ENCODE assay signal across 1 cellular context in the genomic region with DNA sequence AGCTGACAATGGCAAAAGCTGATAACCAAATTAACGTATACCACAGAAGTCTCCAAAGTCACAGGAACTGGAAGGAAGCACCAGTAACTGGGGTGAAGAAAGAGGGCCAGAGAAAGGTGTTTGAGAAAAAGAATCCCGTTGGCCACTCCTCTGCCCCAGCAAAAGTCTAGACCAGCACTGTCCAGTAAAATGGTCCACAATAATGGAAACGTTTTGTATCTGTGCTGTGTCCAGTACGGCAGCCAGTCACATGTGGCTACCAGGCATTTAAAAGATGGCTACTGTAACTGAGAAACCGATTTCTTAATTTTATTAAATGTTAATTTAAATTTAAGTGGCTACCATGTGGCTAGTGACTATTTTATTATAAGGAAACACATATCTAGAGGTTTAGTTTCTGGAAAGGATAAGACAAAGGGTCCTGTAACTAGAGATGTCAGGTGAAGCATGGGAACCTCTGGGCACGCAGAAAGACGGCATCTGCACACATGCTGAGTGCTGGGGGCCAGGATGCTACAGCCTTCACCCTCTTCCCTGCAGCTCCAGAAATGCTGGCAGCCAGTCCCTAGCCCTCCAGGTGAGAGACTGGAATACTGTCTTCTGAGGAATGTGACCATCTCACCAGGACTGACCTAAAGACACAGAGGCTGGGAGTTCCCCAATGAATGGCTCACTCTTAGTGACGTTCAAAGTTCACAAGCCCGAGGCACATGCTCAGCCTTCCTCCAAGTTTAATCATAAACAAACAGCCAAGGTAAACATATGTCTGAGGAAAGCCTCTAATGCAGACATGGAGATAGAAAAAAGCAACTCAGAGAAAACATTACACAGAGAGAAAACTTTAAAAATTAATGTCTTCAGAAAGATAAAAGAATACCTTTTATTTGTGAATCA.
TF ChIP-seq lines count a peak whose summit lies in the region.

No MANE protein-coding gene starts in this region.

TF ChIP-seq in HepG2, 621 proteins besides CTCF, POLR2A, EP300 and RAD21 (continued from another document and continues in another):
- TF ChIP-seq, protein P1, sequence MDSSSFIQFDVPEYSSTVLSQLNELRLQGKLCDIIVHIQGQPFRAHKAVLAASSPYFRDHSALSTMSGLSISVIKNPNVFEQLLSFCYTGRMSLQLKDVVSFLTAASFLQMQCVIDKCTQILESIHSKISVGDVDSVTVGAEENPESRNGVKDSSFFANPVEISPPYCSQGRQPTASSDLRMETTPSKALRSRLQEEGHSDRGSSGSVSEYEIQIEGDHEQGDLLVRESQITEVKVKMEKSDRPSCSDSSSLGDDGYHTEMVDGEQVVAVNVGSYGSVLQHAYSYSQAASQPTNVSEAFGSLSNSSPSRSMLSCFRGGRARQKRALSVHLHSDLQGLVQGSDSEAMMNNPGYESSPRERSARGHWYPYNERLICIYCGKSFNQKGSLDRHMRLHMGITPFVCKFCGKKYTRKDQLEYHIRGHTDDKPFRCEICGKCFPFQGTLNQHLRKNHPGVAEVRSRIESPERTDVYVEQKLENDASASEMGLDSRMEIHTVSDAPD (CRISPR knock-in tag; IDR thresholded peaks at IDR 0.05) = 0 out of 2 replicates have a peak, but pooled peaks have one; percentile 6
- TF ChIP-seq ZNF510 (CRISPR knock-in tag; IDR thresholded peaks at IDR 0.05; ENCODE audit: low read depth) = no peak
- TF ChIP-seq PRDM15 (CRISPR knock-in tag; IDR thresholded peaks at IDR 0.05) = no peak
- TF ChIP-seq SRF (IDR thresholded peaks at IDR 0.05; ENCODE audit: low read depth, low read length) = no peak
- peak; percentile 86 for TF ChIP-seq KDM6A (CRISPR knock-in tag; IDR thresholded peaks at IDR 0.05; ENCODE audit: low read depth)
- TF ChIP-seq ATF7 (IDR thresholded peaks at IDR 0.05) = no peak
- no peak for TF ChIP-seq ATF7 (CRISPR knock-in tag; IDR thresholded peaks at IDR 0.05)
- peak; percentile 58; the same call in 1 of the 2 replicates for TF ChIP-seq ZNF670 (CRISPR knock-in tag; IDR thresholded peaks at IDR 0.05; ENCODE audit: borderline replicate concordance)
- peak; percentile 78 for TF ChIP-seq FOXA1 (IDR thresholded peaks at IDR 0.05)
- peak; percentile 92 for TF ChIP-seq FOXA1 (CRISPR knock-in tag; IDR thresholded peaks at IDR 0.05)
- TF ChIP-seq ONECUT2 (CRISPR knock-in tag; IDR thresholded peaks at IDR 0.05) = no peak
- no peak for TF ChIP-seq ZNF484 (CRISPR knock-in tag; IDR thresholded peaks at IDR 0.05; ENCODE audit: borderline replicate concordance, low read depth)
- no peak for TF ChIP-seq ZNF326 (CRISPR knock-in tag; IDR thresholded peaks at IDR 0.05; ENCODE audit: borderline replicate concordance)
- no peak for TF ChIP-seq JARID2 (CRISPR knock-in tag; IDR thresholded peaks at IDR 0.05; ENCODE audit: insufficient replicate concordance)
- TF ChIP-seq MLLT10 (CRISPR knock-in tag; IDR thresholded peaks at IDR 0.05) = no peak
- no peak for TF ChIP-seq FOXM1 (CRISPR knock-in tag; IDR thresholded peaks at IDR 0.05)
- TF ChIP-seq, protein P2, sequence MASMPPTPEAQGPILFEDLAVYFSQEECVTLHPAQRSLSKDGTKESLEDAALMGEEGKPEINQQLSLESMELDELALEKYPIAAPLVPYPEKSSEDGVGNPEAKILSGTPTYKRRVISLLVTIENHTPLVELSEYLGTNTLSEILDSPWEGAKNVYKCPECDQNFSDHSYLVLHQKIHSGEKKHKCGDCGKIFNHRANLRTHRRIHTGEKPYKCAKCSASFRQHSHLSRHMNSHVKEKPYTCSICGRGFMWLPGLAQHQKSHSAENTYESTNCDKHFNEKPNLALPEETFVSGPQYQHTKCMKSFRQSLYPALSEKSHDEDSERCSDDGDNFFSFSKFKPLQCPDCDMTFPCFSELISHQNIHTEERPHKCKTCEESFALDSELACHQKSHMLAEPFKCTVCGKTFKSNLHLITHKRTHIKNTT (CRISPR knock-in tag; IDR thresholded peaks at IDR 0.05) = no peak
- no peak; the same call in 1 of the 2 replicates for TF ChIP-seq CREB1 (IDR thresholded peaks at IDR 0.05)
- TF ChIP-seq CREB1 (CRISPR knock-in tag; IDR thresholded peaks at IDR 0.05) = peak; percentile 82
- TF ChIP-seq RBM22 (optimal IDR thresholded peaks at IDR 0.05; ENCODE audit: low read length) = no peak
- TF ChIP-seq, protein P3, sequence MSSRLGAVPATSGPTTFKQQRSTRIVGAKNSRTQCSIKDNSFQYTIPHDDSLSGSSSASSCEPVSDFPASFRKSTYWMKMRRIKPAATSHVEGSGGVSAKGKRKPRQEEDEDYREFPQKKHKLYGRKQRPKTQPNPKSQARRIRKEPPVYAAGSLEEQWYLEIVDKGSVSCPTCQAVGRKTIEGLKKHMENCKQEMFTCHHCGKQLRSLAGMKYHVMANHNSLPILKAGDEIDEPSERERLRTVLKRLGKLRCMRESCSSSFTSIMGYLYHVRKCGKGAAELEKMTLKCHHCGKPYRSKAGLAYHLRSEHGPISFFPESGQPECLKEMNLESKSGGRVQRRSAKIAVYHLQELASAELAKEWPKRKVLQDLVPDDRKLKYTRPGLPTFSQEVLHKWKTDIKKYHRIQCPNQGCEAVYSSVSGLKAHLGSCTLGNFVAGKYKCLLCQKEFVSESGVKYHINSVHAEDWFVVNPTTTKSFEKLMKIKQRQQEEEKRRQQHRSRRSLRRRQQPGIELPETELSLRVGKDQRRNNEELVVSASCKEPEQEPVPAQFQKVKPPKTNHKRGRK (CRISPR knock-in tag; IDR thresholded peaks at IDR 0.05) = no peak
- TF ChIP-seq TOPORS (CRISPR knock-in tag; IDR thresholded peaks at IDR 0.05) = no peak
- TF ChIP-seq PCBP2 (optimal IDR thresholded peaks at IDR 0.05; ENCODE audit: low read depth, low read length, poor library complexity, severe bottlenecking) = no peak
- no peak for TF ChIP-seq MTF2 (CRISPR knock-in tag; IDR thresholded peaks at IDR 0.05; ENCODE audit: borderline replicate concordance)
- TF ChIP-seq PHF20 (CRISPR knock-in tag; IDR thresholded peaks at IDR 0.05) = no peak
- TF ChIP-seq ZNF639 (CRISPR knock-in tag; conservative IDR thresholded peaks at IDR 0.05) = no peak
- TF ChIP-seq PLRG1 (conservative IDR thresholded peaks at IDR 0.05) = no peak
- TF ChIP-seq HOXD1 (CRISPR knock-in tag; IDR thresholded peaks at IDR 0.05) = no peak
- no peak for TF ChIP-seq XRCC5 (optimal IDR thresholded peaks at IDR 0.05; ENCODE audit: low read length)
- no peak for TF ChIP-seq ZNF343 (CRISPR knock-in tag; IDR thresholded peaks at IDR 0.05)
- TF ChIP-seq HOXA9 (CRISPR knock-in tag; IDR thresholded peaks at IDR 0.05; ENCODE audit: borderline replicate concordance) = no peak
- 0 out of 2 replicates have a peak, but pooled peaks have one; percentile 36 for TF ChIP-seq SMAD3 (CRISPR knock-in tag; IDR thresholded peaks at IDR 0.05)
- TF ChIP-seq CSRNP1 (CRISPR knock-in tag; IDR thresholded peaks at IDR 0.05) = no peak
- TF ChIP-seq ZNF614 (CRISPR knock-in tag; IDR thresholded peaks at IDR 0.05; ENCODE audit: borderline replicate concordance) = no peak
- peak; percentile 42; the same call in 1 of the 2 replicates for TF ChIP-seq RELA (CRISPR knock-in tag; IDR thresholded peaks at IDR 0.05)
- no peak for TF ChIP-seq CC2D1A (CRISPR knock-in tag; IDR thresholded peaks at IDR 0.05)
- peak; percentile 36; the same call in 1 of the 2 replicates for TF ChIP-seq TCF7 (IDR thresholded peaks at IDR 0.05; ENCODE audit: low read depth)
- no peak for TF ChIP-seq MBD4 (IDR thresholded peaks at IDR 0.05; ENCODE audit: borderline replicate concordance, low read length)
- TF ChIP-seq ZNF432 (CRISPR knock-in tag; IDR thresholded peaks at IDR 0.05; ENCODE audit: borderline replicate concordance) = no peak
- TF ChIP-seq, protein P4, sequence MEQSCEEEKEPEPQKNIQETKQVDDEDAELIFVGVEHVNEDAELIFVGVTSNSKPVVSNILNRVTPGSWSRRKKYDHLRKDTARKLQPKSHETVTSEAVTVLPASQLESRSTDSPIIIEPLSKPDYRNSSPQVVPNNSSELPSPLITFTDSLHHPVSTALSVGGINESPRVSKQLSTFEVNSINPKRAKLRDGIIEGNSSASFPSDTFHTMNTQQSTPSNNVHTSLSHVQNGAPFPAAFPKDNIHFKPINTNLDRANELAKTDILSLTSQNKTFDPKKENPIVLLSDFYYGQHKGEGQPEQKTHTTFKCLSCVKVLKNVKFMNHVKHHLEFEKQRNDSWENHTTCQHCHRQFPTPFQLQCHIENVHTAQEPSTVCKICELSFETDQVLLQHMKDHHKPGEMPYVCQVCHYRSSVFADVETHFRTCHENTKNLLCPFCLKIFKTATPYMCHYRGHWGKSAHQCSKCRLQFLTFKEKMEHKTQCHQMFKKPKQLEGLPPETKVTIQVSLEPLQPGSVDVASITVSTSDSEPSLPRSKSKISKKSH (CRISPR knock-in tag; IDR thresholded peaks at IDR 0.05; ENCODE audit: borderline replicate concordance) = no peak
- no peak for TF ChIP-seq FOXP1 (IDR thresholded peaks at IDR 0.05)
- TF ChIP-seq FOXP1 (CRISPR knock-in tag; IDR thresholded peaks at IDR 0.05) = peak; percentile 93
- no peak for TF ChIP-seq SP2 (CRISPR knock-in tag; IDR thresholded peaks at IDR 0.05)
- TF ChIP-seq DDIT3 (CRISPR knock-in tag; IDR thresholded peaks at IDR 0.05) = no peak
